1 cellular context compared by ENCODE assay signal in the genomic region with DNA sequence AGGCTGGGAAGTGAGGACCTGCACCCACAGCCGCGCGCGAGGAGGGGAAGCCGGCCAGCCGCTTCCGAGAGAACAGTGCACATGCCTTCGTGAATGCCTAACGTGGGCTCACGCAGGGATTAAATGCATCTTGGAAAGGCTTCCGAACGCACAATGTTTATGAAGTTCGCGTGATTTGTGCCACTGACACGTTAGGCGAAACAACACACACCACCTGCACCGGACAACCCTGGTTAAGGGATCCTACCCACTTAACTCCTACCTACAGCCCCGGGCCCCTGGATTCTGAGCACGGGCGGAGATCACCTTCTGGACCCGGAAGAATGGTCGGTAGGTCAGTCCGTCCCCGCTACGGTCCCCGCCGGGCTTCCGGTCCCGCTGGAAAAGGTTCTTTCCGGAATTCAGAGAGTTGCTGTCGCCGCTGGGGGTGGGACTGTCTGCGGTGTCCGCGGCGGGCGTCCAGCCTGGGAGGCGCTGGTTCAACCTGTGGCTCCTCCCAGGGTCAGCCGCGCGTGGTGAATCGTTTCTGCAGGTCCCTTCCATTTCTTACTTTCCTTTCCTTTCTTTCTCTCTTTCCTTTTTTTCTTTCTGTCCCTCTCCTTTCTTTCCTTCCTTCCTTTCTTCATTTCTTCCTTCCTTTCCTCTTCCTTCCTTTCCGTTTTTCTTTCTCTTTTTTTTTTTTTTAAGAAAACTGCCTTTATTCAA.
A peak's percentile ranks its signal among the peaks of the same experiment; 100 is the strongest.
TF ChIP-seq lines count a peak whose summit lies in the region.

A gene with protein sequence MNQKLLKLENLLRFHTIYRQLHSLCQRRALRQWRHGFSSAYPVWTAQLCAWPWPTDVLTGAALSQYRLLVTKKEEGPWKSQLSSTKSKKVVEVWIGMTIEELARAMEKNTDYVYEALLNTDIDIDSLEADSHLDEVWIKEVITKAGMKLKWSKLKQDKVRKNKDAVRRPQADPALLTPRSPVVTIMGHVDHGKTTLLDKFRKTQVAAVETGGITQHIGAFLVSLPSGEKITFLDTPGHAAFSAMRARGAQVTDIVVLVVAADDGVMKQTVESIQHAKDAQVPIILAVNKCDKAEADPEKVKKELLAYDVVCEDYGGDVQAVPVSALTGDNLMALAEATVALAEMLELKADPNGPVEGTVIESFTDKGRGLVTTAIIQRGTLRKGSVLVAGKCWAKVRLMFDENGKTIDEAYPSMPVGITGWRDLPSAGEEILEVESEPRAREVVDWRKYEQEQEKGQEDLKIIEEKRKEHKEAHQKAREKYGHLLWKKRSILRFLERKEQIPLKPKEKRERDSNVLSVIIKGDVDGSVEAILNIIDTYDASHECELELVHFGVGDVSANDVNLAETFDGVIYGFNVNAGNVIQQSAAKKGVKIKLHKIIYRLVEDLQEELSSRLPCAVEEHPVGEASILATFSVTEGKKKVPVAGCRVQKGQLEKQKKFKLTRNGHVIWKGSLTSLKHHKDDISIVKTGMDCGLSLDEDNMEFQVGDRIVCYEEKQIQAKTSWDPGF (minus strand): TSS at position 325 of the 705 bp plus-strand sequence. CDS start 5,373 bp downstream, outside the sequence.

TF ChIP-seq in HepG2, 621 proteins besides CTCF, POLR2A, EP300 and RAD21 (continued from another document and continues in another):
- TF ChIP-seq FOXK1 (CRISPR knock-in tag; IDR thresholded peaks at IDR 0.05; ENCODE audit: borderline replicate concordance, low read depth) (peak; percentile 98), ZSCAN25 (CRISPR knock-in tag; IDR thresholded peaks at IDR 0.05) (peak; percentile 83), SUZ12 (IDR thresholded peaks at IDR 0.05; ENCODE audit: low read depth, low read length) (no peak), KAT8 (CRISPR knock-in tag; IDR thresholded peaks at IDR 0.05) (peak; percentile 100), BRD4 (CRISPR knock-in tag; IDR thresholded peaks at IDR 0.05) (peak; percentile 98), ZNF205 (CRISPR knock-in tag; IDR thresholded peaks at IDR 0.05) (peak; percentile 92), IRF9 (CRISPR knock-in tag; IDR thresholded peaks at IDR 0.05; ENCODE audit: borderline replicate concordance) (peak; percentile 98), FOXM1 (CRISPR knock-in tag; IDR thresholded peaks at IDR 0.05) (no peak), HNRNPK (IDR thresholded peaks at IDR 0.05; ENCODE audit: low read depth, low read length, poor library complexity, severe bottlenecking) (peak; percentile 60), MXI1 (IDR thresholded peaks at IDR 0.05; ENCODE audit: borderline replicate concordance, low read depth, low read length) (peak; percentile 93; the same call in 2 of the 3 replicates), SP140L (CRISPR knock-in tag; IDR thresholded peaks at IDR 0.05; ENCODE audit: borderline replicate concordance) (peak; percentile 98), CREM (IDR thresholded peaks at IDR 0.05) (peak; percentile 91), CREM (CRISPR knock-in tag; IDR thresholded peaks at IDR 0.05) (peak; percentile 24; the same call in 1 of the 2 replicates), ZNF598 (CRISPR knock-in tag; IDR thresholded peaks at IDR 0.05; ENCODE audit: borderline replicate concordance) (peak; percentile 98), ZNF296 (CRISPR knock-in tag; conservative IDR thresholded peaks at IDR 0.05) (peak; percentile 77; the same call in 1 of the 2 replicates), ZNF430 (CRISPR knock-in tag; IDR thresholded peaks at IDR 0.05) (peak; percentile 78; the same call in 1 of the 2 replicates), ZNF782 (CRISPR knock-in tag; IDR thresholded peaks at IDR 0.05; ENCODE audit: borderline replicate concordance) (peak; percentile 93), ZBTB21 (CRISPR knock-in tag; IDR thresholded peaks at IDR 0.05) (no peak), ZNF44 (CRISPR knock-in tag; IDR thresholded peaks at IDR 0.05) (peak; percentile 95), RARA (CRISPR knock-in tag; IDR thresholded peaks at IDR 0.05) (peak; percentile 76), SPEN (CRISPR knock-in tag; IDR thresholded peaks at IDR 0.05; ENCODE audit: low read depth) (peak; percentile 99), ATRX (CRISPR knock-in tag; IDR thresholded peaks at IDR 0.05; ENCODE audit: borderline replicate concordance) (no peak; the same call in 1 of the 2 replicates), ZNF468 (CRISPR knock-in tag; IDR thresholded peaks at IDR 0.05) (peak; percentile 95; the same call in 1 of the 2 replicates), ZC3H4 (CRISPR knock-in tag; IDR thresholded peaks at IDR 0.05; ENCODE audit: borderline replicate concordance) (peak; percentile 83; the same call in 1 of the 2 replicates), KDM2A (CRISPR knock-in tag; IDR thresholded peaks at IDR 0.05; ENCODE audit: borderline replicate concordance, low read depth) (peak; percentile 99), GATA4 (IDR thresholded peaks at IDR 0.05; ENCODE audit: borderline replicate concordance, low read depth) (peak; percentile 77; the same call in 1 of the 2 replicates), TBL1XR1 (IDR thresholded peaks at IDR 0.05; ENCODE audit: borderline replicate concordance, low read length, partially characterized antibody) (peak; percentile 55), PHF20 (CRISPR knock-in tag; IDR thresholded peaks at IDR 0.05) (peak; percentile 100), CEBPG (CRISPR knock-in tag; IDR thresholded peaks at IDR 0.05) (peak; percentile 67), CCAR2 (optimal IDR thresholded peaks at IDR 0.05; ENCODE audit: low read depth, low read length) (no peak), ZBTB2 (CRISPR knock-in tag; IDR thresholded peaks at IDR 0.05; ENCODE audit: low read depth) (peak; percentile 80; the same call in 1 of the 2 replicates), DMAP1 (CRISPR knock-in tag; IDR thresholded peaks at IDR 0.05) (peak; percentile 99), SOX6 (IDR thresholded peaks at IDR 0.05) (no peak), SOX6 (CRISPR knock-in tag; IDR thresholded peaks at IDR 0.05) (peak; percentile 85), JUND (CRISPR knock-in tag; IDR thresholded peaks at IDR 0.05) (peak; percentile 81), NFIC (IDR thresholded peaks at IDR 0.05; ENCODE audit: low read length) (peak; percentile 75; the same call in 1 of the 2 replicates), ZNF660 (CRISPR knock-in tag; IDR thresholded peaks at IDR 0.05; ENCODE audit: borderline replicate concordance, low read depth) (no peak; the same call in 1 of the 2 replicates), ZMYM2 (CRISPR knock-in tag; IDR thresholded peaks at IDR 0.05) (no peak; the same call in none of the 2 replicates), TEF (CRISPR knock-in tag; IDR thresholded peaks at IDR 0.05) (0 out of 2 replicates have a peak, but pooled peaks have one; percentile 47), PAX8 (CRISPR knock-in tag; IDR thresholded peaks at IDR 0.05; ENCODE audit: borderline replicate concordance) (peak; percentile 87; the same call in 1 of the 2 replicates), PAWR (CRISPR knock-in tag; IDR thresholded peaks at IDR 0.05; ENCODE audit: borderline replicate concordance) (peak; percentile 80)
- TF ChIP-seq, protein P1, sequence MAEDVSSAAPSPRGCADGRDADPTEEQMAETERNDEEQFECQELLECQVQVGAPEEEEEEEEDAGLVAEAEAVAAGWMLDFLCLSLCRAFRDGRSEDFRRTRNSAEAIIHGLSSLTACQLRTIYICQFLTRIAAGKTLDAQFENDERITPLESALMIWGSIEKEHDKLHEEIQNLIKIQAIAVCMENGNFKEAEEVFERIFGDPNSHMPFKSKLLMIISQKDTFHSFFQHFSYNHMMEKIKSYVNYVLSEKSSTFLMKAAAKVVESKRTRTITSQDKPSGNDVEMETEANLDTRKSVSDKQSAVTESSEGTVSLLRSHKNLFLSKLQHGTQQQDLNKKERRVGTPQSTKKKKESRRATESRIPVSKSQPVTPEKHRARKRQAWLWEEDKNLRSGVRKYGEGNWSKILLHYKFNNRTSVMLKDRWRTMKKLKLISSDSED (CRISPR knock-in tag; IDR thresholded peaks at IDR 0.05), result no peak
- TF ChIP-seq, protein P2, sequence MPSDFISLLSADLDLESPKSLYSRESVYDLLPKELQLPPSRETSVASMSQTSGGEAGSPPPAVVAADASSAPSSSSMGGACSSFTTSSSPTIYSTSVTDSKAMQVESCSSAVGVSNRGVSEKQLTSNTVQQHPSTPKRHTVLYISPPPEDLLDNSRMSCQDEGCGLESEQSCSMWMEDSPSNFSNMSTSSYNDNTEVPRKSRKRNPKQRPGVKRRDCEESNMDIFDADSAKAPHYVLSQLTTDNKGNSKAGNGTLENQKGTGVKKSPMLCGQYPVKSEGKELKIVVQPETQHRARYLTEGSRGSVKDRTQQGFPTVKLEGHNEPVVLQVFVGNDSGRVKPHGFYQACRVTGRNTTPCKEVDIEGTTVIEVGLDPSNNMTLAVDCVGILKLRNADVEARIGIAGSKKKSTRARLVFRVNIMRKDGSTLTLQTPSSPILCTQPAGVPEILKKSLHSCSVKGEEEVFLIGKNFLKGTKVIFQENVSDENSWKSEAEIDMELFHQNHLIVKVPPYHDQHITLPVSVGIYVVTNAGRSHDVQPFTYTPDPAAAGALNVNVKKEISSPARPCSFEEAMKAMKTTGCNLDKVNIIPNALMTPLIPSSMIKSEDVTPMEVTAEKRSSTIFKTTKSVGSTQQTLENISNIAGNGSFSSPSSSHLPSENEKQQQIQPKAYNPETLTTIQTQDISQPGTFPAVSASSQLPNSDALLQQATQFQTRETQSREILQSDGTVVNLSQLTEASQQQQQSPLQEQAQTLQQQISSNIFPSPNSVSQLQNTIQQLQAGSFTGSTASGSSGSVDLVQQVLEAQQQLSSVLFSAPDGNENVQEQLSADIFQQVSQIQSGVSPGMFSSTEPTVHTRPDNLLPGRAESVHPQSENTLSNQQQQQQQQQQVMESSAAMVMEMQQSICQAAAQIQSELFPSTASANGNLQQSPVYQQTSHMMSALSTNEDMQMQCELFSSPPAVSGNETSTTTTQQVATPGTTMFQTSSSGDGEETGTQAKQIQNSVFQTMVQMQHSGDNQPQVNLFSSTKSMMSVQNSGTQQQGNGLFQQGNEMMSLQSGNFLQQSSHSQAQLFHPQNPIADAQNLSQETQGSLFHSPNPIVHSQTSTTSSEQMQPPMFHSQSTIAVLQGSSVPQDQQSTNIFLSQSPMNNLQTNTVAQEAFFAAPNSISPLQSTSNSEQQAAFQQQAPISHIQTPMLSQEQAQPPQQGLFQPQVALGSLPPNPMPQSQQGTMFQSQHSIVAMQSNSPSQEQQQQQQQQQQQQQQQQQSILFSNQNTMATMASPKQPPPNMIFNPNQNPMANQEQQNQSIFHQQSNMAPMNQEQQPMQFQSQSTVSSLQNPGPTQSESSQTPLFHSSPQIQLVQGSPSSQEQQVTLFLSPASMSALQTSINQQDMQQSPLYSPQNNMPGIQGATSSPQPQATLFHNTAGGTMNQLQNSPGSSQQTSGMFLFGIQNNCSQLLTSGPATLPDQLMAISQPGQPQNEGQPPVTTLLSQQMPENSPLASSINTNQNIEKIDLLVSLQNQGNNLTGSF (CRISPR knock-in tag; IDR thresholded peaks at IDR 0.05), result peak; percentile 79; the same call in 1 of the 2 replicates
- TF ChIP-seq, protein P3, sequence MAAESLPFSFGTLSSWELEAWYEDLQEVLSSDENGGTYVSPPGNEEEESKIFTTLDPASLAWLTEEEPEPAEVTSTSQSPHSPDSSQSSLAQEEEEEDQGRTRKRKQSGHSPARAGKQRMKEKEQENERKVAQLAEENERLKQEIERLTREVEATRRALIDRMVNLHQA (CRISPR knock-in tag; IDR thresholded peaks at IDR 0.05), result no peak; the same call in 1 of the 2 replicates
- TF ChIP-seq, protein P4, sequence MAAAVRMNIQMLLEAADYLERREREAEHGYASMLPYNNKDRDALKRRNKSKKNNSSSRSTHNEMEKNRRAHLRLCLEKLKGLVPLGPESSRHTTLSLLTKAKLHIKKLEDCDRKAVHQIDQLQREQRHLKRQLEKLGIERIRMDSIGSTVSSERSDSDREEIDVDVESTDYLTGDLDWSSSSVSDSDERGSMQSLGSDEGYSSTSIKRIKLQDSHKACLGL (CRISPR knock-in tag; IDR thresholded peaks at IDR 0.05), result peak; percentile 89
- TF ChIP-seq, protein P5, sequence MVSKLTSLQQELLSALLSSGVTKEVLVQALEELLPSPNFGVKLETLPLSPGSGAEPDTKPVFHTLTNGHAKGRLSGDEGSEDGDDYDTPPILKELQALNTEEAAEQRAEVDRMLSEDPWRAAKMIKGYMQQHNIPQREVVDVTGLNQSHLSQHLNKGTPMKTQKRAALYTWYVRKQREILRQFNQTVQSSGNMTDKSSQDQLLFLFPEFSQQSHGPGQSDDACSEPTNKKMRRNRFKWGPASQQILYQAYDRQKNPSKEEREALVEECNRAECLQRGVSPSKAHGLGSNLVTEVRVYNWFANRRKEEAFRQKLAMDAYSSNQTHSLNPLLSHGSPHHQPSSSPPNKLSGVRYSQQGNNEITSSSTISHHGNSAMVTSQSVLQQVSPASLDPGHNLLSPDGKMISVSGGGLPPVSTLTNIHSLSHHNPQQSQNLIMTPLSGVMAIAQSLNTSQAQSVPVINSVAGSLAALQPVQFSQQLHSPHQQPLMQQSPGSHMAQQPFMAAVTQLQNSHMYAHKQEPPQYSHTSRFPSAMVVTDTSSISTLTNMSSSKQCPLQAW (CRISPR knock-in tag; IDR thresholded peaks at IDR 0.05), result peak; percentile 98
